Comparison of ENCODE assay signal across 8 cellular contexts in genomic region chrX:1591102-1591862, GRCh38. TPM values are rescaled to one million over a fixed set of nuclear protein-coding genes. Genes with fewer than 3 reads are reported as not detected.
DNase-seq lines count a peak whose midpoint lies in the region; ATAC-seq, FAIRE-seq and TF ChIP-seq lines count a peak whose summit lies in the region.

A gene with protein sequence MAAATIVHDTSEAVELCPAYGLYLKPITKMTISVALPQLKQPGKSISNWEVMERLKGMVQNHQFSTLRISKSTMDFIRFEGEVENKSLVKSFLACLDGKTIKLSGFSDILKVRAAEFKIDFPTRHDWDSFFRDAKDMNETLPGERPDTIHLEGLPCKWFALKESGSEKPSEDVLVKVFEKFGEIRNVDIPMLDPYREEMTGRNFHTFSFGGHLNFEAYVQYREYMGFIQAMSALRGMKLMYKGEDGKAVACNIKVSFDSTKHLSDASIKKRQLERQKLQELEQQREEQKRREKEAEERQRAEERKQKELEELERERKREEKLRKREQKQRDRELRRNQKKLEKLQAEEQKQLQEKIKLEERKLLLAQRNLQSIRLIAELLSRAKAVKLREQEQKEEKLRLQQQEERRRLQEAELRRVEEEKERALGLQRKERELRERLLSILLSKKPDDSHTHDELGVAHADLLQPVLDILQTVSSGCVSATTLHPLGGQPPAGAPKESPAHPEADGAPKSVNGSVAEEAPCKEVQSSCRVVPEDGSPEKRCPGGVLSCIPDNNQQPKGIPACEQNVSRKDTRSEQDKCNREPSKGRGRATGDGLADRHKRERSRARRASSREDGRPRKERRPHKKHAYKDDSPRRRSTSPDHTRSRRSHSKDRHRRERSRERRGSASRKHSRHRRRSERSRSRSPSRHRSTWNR (plus strand): TSS chrX:1591604. CDS start chrX:1593463, 1,859 bp downstream.

- FAIRE-seq in D721Med (lab: Jason Lieb, UNC), result no peak

- peak; percentile 90 for TF ChIP-seq POLR2A in IMR-90 (IDR thresholded peaks at IDR 0.05; ENCODE audit: low read depth, low read length)

- no peak within 1 kb of the TSS for H3K14ac ChIP-seq in IMR-90 (replicated peaks; ENCODE audit: low read depth, low read length)

- H3K4me1 ChIP-seq in IMR-90 (ENCODE audit: control insufficient read depth, insufficient read depth, low read length), result peaks cover 3% of the 10 kb centered on the region; the same call in 1 of the 2 replicates
- H3K4me1 ChIP-seq in OCI-LY7 (ENCODE audit: insufficient read depth, low read length, poor library complexity, severe bottlenecking), result peaks cover 30% of the 10 kb centered on the region

- H3K27me3 ChIP-seq in IMR-90 (ENCODE audit: control insufficient read depth, insufficient read depth, low read length), result no peaks in the 10 kb centered on the region

- BruUV-seq in IMR-90 (replicated peaks; lab: Mats Ljungman, UMichigan) (no TSS peak), OCI-LY7 (replicated peaks; lab: Mats Ljungman, UMichigan) (no TSS peak)

- in situ Hi-C loops in IMR-90 (cut with MboI; ENCODE audit: low sequenced_read_pairs), result loop anchor here (25.0 kb wide), 1 partner anchor 129 kb away; the partner anchor contains the start of gene ASMTL

- H3K23ac ChIP-seq in IMR-90 (ENCODE audit: low read depth, low read length), result no peak within 1 kb of the TSS

- peak within 1 kb of the TSS; percentile 47 for H2BK5ac ChIP-seq in IMR-90 (ENCODE audit: low read depth, low read length, poor library complexity, severe bottlenecking)

- peak within 1 kb of the TSS; percentile 23; the same call in 1 of the 2 replicates for H4K91ac ChIP-seq in IMR-90 (ENCODE audit: insufficient read depth, low read depth, low read length)

- no peaks in the 10 kb centered on the region for H3K9me2 ChIP-seq in OCI-LY7 (ENCODE audit: insufficient read depth, low read length)

- H3K79me2 ChIP-seq in OCI-LY7 (ENCODE audit: insufficient read depth, low read depth, low read length), result peaks cover 38% of the 10 kb centered on the region

- H4K8ac ChIP-seq in IMR-90 (ENCODE audit: low read depth in 2 of 2, low read length in 2 of 2), result peak within 1 kb of the TSS in 1 of 2 experiments; percentile 81; a peak in 2 of 4 replicates

- DNase-seq in D721Med (ENCODE audit: insufficient read length, low spot score) (peak; percentile 67), IMR-90 (peak; percentile 90), OCI-LY7 (ENCODE audit: low spot score) (peak; percentile 97), activated T-cell treated with anti-CD3 and anti-CD28 coated beads for 1 hour (ENCODE audit: low read depth) (peak; percentile 99), epithelial cell of esophagus (ENCODE audit: low read depth) (peak; percentile 92), middle frontal gyrus (ENCODE audit: extremely low spot score, low spot score) (peak; percentile 90)
- peak; percentile 97 to 99 for DNase-seq in stimulated activated CD8-positive, alpha-beta memory T cell treated with anti-CD3 and anti-CD28 coated beads, Interleukin-2, amount 100 ng/mL, for 1 hour (ENCODE audit: low read depth in 2 of 2)

- no peak within 1 kb of the TSS for H3K56ac ChIP-seq in IMR-90 (ENCODE audit: extremely low read depth, insufficient read depth, low read length)

- TF ChIP-seq RAD21 in IMR-90 (IDR thresholded peaks at IDR 0.05; ENCODE audit: low read length), result no peak

- peak within 1 kb of the TSS; percentile 92 for H3K4me2 ChIP-seq in IMR-90 (ENCODE audit: low read depth, low read length)
- peak within 1 kb of the TSS; percentile 78 for H3K4me2 ChIP-seq in OCI-LY7 (ENCODE audit: low read length)

- WGBS in IMR-90 (ENCODE audit: extremely low coverage in 2 of 2, insufficient read length in 1 of 2), 2 experiments, result 0% methylated on average over 20 of the region's 66 CpGs; no CpG with 5 or more reads in 1 of the 2 experiments

- H3K79me1 ChIP-seq in IMR-90 (ENCODE audit: low read depth in 1 of 2, low read length in 2 of 2), result peaks cover 7 to 24% of the 10 kb centered on the region in 2 experiments

- no peak within 1 kb of the TSS; the same call in 1 of the 2 replicates for H3K18ac ChIP-seq in IMR-90 (ENCODE audit: low read depth, low read length)

- H2AK9ac ChIP-seq in IMR-90 (replicated peaks; ENCODE audit: low read depth, low read length, poor library complexity), result peak within 1 kb of the TSS; percentile 95

- ATAC-seq in GM21528 (IDR thresholded peaks at IDR 0.05; ENCODE audit: low FRiP score, unreplicated experiment) (peak; percentile 76), IMR-90 (ENCODE audit: low read depth) (peak; percentile 91)

- H3K9ac ChIP-seq in IMR-90 (ENCODE audit: low read depth, low read length), result peak within 1 kb of the TSS; percentile 95

- no peaks in the 10 kb centered on the region; the same call in 1 of the 2 replicates for H3K9me1 ChIP-seq in IMR-90 (ENCODE audit: insufficient read depth, low read length)

- POLR2A ChIA-PET in IMR-90 (lab: Charles Lee; ENCODE audit: unreplicated experiment) (no interaction called here), OCI-LY7 (lab: Charles Lee) (no interaction called here)

- H3K4ac ChIP-seq in IMR-90 (ENCODE audit: low read depth, low read length), result peak within 1 kb of the TSS; percentile 11

- intact Hi-C loops in IMR-90 (cut with micrococcal nuclease), result no loop called here
- intact Hi-C loops in OCI-LY7 (cut with micrococcal nuclease; ENCODE audit: unreplicated experiment), result loop anchor here (1.0 kb wide), 1 partner anchor 199 kb away; the partner anchor contains the start of gene SLC25A6

- no peak within 1 kb of the TSS for H2BK120ac ChIP-seq in IMR-90 (ENCODE audit: low read depth, low read length)

- H4K20me1 ChIP-seq in IMR-90 (ENCODE audit: insufficient read depth, low read length) (peaks cover 36% of the 10 kb centered on the region), OCI-LY7 (ENCODE audit: insufficient read depth, low read length) (peaks cover 7% of the 10 kb centered on the region; the same call in 1 of the 2 replicates)

- peak within 1 kb of the TSS; percentile 95 for H2AFZ ChIP-seq in IMR-90 (replicated peaks; ENCODE audit: low read length, poor library complexity)
- no peak within 1 kb of the TSS for H2AFZ ChIP-seq in OCI-LY7 (ENCODE audit: low read length)

- no peak for TF ChIP-seq CTCF in D721Med (IDR thresholded peaks at IDR 0.05; ENCODE audit: insufficient read depth, missing control alignments)
- 0 out of 2 replicates have a peak, but pooled peaks have one; percentile 13 for TF ChIP-seq CTCF in IMR-90 (conservative IDR thresholded peaks at IDR 0.05; ENCODE audit: low read depth, low read length)
- peak; percentile 10; the same call in 1 of the 2 replicates for TF ChIP-seq CTCF in OCI-LY7 (conservative IDR thresholded peaks at IDR 0.05; ENCODE audit: low read length)
- TF ChIP-seq CTCF in epithelial cell of esophagus (IDR thresholded peaks at IDR 0.05; ENCODE audit: insufficient read depth, low read depth, low read length, missing control alignments), result no peak

- H2AK5ac ChIP-seq in IMR-90 (ENCODE audit: low read depth, low read length), result peak within 1 kb of the TSS; percentile 35; the same call in 1 of the 2 replicates

- H3K36me3 ChIP-seq in IMR-90 (ENCODE audit: control insufficient read depth, insufficient read depth, low read length) (peaks cover 27% of the 10 kb centered on the region), OCI-LY7 (ENCODE audit: insufficient read depth, low read length) (peaks cover 36% of the 10 kb centered on the region)

- H2BK20ac ChIP-seq in IMR-90 (ENCODE audit: low read depth, low read length), result no peak within 1 kb of the TSS

- H3K27ac ChIP-seq in IMR-90 (ENCODE audit: insufficient read depth, low read length) (peak within 1 kb of the TSS; percentile 83), OCI-LY7 (ENCODE audit: low read depth, low read length, poor library complexity, severe bottlenecking) (peak within 1 kb of the TSS; percentile 66)

- CTCF ChIA-PET in IMR-90 (lab: Yijun Ruan, JAX), result no interaction called here
- CTCF ChIA-PET in OCI-LY7 (lab: Charles Lee; ENCODE audit: unreplicated experiment), result no interaction called here

- H3K9me3 ChIP-seq in IMR-90 (ENCODE audit: control insufficient read depth, insufficient read depth, low read length) (no peaks in the 10 kb centered on the region), OCI-LY7 (ENCODE audit: low read length) (no peaks in the 10 kb centered on the region)

- H3K4me3 ChIP-seq in IMR-90 (ENCODE audit: insufficient read depth, low read depth, low read length) (peak within 1 kb of the TSS; percentile 95), OCI-LY7 (ENCODE audit: low read depth, low read length, poor library complexity, severe bottlenecking) (peak within 1 kb of the TSS; percentile 90), epithelial cell of esophagus (ENCODE audit: low read length) (peak within 1 kb of the TSS; percentile 75)

- no peak within 1 kb of the TSS; the same call in 1 of the 2 replicates for H4K5ac ChIP-seq in IMR-90 (ENCODE audit: low read depth, low read length)

- dilution Hi-C loops in IMR-90 (cut with HindIII; ENCODE audit: low sequenced_read_pairs, unreplicated experiment), result no loop called here

- no peak within 1 kb of the TSS for H2BK15ac ChIP-seq in IMR-90 (ENCODE audit: low read depth, low read length)

TF ChIP-seq in IMR-90, 13 proteins besides CTCF, POLR2A, EP300 and RAD21:
- TF ChIP-seq SMC3 (IDR thresholded peaks at IDR 0.05; ENCODE audit: low read depth, low read length), result no peak
- peak; percentile 82; the same call in 1 of the 2 replicates for TF ChIP-seq MAZ (IDR thresholded peaks at IDR 0.05; ENCODE audit: borderline replicate concordance, low read depth, low read length)
- 0 out of 2 replicates have a peak, but pooled peaks have one; percentile 18 for TF ChIP-seq CHD1 (IDR thresholded peaks at IDR 0.05; ENCODE audit: low read depth, low read length)
- 0 out of 2 replicates have a peak, but pooled peaks have one; percentile 47 for TF ChIP-seq MXI1 (IDR thresholded peaks at IDR 0.05; ENCODE audit: borderline replicate concordance, low read depth, low read length)
- peak; percentile 18; the same call in 1 of the 2 replicates for TF ChIP-seq USF2 (IDR thresholded peaks at IDR 0.05; ENCODE audit: low read depth, low read length)

RNA-seq across cellular contexts. Expression of the gene that starts here (rescaled TPM):
- total RNA-seq in IMR-90 (2012; rRNA removed) (9.0 and 10.6 TPM in 2 replicates), OCI-LY7 (2022) (60.6 and 64.9 TPM in 2 replicates)
- 23.7 and 27.0 TPM in 2 replicates for polyA plus RNA-seq in IMR-90 (2012; rRNA removed)
- polyA plus RNA-seq in IMR-90 (2012; cell fraction: cytosol; rRNA removed), result 17.4 and 21.9 TPM in 2 replicates
- polyA plus RNA-seq in IMR-90 (2012; cell fraction: nucleus; rRNA removed; ENCODE audit: low replicate concordance), result 141 and 199 TPM in 2 replicates
- total RNA-seq in OCI-LY7 (2014; rRNA removed; shearing (Covaris generic)), result 61.8 and 64.2 TPM in 2 replicates

Comparison
In these comparisons a context has a peak if more than half of its experiments do, and no peak if none do; other contexts are left out.
1. Peak in every context shown above with its lines: DNase-seq, ATAC-seq, H3K4me3 ChIP-seq and H3K27ac ChIP-seq.
2. CTCF ChIP-seq: peak in IMR-90 (single experiment) and OCI-LY7 (single experiment); none in D721Med (single experiment) and epithelial cell of esophagus (single experiment).